ENCODE assay signal across 1 cellular context in the genomic region with DNA sequence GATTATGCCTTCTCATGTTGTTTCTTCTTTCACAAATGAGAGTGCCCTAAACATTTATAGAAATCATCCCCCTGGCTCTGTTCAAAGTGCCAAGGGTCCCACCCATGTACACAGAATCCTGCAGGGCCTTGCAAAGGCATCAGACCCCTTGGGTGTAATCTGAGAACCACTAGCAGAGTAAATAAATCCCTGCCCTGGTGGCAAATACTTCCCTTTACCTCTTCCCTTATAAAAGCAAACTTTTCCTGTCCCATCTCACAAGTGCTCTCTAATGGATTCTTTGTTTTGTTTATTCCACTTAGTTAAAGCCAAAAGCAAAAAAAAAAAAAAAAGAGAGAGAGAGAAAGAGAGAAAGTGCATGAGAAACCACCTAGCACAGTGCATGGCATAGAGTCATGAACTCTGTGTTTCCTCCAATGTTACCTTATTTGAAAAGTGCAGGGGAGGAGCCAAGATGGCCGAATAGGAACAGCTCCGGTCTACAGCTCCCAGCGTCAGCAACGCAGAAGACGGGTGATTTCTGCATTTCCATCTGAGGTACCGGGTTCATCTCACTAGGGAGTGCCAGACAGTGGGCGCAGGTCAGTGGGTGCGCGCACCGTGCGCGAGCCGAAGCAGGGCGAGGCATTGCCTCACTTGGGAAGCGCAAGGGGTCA.
A peak's percentile ranks its signal among the peaks of the same experiment; 100 is the strongest.
TF ChIP-seq lines count a peak whose summit lies in the region.

No MANE protein-coding gene starts in this region.

TF ChIP-seq in K562, 482 proteins besides CTCF, POLR2A, EP300 and RAD21 (continued from another document):
- TF ChIP-seq NRF1 (conservative IDR thresholded peaks at IDR 0.05 in 1 of 2, IDR thresholded peaks at IDR 0.05 in 1 of 2) (peak; percentile 21 to 41; a peak in 1 of 4 replicates), L3MBTL2 (IDR thresholded peaks at IDR 0.05) (0 out of 2 replicates have a peak, but pooled peaks have one; percentile 41), YY1 (IDR thresholded peaks at IDR 0.05; ENCODE audit: borderline replicate concordance in 1 of 3, control insufficient read depth in 1 of 3, extremely low read depth in 1 of 3, insufficient read depth in 3 of 3, insufficient read length in 1 of 3, insufficient replicate concordance in 2 of 3, low read depth in 1 of 3, low read length in 2 of 3) (peak in 2 of 3 experiments; percentile 19 to 77), NFRKB (IDR thresholded peaks at IDR 0.05; ENCODE audit: low read depth) (0 out of 2 replicates have a peak, but pooled peaks have one; percentile 55), CXXC5 (CRISPR knock-in tag; IDR thresholded peaks at IDR 0.05) (peak; percentile 51), ATF7 (IDR thresholded peaks at IDR 0.05) (0 out of 2 replicates have a peak, but pooled peaks have one; percentile 16), PHF20 (IDR thresholded peaks at IDR 0.05; ENCODE audit: partially characterized antibody) (peak; percentile 36)
- TF ChIP-seq, protein P1, sequence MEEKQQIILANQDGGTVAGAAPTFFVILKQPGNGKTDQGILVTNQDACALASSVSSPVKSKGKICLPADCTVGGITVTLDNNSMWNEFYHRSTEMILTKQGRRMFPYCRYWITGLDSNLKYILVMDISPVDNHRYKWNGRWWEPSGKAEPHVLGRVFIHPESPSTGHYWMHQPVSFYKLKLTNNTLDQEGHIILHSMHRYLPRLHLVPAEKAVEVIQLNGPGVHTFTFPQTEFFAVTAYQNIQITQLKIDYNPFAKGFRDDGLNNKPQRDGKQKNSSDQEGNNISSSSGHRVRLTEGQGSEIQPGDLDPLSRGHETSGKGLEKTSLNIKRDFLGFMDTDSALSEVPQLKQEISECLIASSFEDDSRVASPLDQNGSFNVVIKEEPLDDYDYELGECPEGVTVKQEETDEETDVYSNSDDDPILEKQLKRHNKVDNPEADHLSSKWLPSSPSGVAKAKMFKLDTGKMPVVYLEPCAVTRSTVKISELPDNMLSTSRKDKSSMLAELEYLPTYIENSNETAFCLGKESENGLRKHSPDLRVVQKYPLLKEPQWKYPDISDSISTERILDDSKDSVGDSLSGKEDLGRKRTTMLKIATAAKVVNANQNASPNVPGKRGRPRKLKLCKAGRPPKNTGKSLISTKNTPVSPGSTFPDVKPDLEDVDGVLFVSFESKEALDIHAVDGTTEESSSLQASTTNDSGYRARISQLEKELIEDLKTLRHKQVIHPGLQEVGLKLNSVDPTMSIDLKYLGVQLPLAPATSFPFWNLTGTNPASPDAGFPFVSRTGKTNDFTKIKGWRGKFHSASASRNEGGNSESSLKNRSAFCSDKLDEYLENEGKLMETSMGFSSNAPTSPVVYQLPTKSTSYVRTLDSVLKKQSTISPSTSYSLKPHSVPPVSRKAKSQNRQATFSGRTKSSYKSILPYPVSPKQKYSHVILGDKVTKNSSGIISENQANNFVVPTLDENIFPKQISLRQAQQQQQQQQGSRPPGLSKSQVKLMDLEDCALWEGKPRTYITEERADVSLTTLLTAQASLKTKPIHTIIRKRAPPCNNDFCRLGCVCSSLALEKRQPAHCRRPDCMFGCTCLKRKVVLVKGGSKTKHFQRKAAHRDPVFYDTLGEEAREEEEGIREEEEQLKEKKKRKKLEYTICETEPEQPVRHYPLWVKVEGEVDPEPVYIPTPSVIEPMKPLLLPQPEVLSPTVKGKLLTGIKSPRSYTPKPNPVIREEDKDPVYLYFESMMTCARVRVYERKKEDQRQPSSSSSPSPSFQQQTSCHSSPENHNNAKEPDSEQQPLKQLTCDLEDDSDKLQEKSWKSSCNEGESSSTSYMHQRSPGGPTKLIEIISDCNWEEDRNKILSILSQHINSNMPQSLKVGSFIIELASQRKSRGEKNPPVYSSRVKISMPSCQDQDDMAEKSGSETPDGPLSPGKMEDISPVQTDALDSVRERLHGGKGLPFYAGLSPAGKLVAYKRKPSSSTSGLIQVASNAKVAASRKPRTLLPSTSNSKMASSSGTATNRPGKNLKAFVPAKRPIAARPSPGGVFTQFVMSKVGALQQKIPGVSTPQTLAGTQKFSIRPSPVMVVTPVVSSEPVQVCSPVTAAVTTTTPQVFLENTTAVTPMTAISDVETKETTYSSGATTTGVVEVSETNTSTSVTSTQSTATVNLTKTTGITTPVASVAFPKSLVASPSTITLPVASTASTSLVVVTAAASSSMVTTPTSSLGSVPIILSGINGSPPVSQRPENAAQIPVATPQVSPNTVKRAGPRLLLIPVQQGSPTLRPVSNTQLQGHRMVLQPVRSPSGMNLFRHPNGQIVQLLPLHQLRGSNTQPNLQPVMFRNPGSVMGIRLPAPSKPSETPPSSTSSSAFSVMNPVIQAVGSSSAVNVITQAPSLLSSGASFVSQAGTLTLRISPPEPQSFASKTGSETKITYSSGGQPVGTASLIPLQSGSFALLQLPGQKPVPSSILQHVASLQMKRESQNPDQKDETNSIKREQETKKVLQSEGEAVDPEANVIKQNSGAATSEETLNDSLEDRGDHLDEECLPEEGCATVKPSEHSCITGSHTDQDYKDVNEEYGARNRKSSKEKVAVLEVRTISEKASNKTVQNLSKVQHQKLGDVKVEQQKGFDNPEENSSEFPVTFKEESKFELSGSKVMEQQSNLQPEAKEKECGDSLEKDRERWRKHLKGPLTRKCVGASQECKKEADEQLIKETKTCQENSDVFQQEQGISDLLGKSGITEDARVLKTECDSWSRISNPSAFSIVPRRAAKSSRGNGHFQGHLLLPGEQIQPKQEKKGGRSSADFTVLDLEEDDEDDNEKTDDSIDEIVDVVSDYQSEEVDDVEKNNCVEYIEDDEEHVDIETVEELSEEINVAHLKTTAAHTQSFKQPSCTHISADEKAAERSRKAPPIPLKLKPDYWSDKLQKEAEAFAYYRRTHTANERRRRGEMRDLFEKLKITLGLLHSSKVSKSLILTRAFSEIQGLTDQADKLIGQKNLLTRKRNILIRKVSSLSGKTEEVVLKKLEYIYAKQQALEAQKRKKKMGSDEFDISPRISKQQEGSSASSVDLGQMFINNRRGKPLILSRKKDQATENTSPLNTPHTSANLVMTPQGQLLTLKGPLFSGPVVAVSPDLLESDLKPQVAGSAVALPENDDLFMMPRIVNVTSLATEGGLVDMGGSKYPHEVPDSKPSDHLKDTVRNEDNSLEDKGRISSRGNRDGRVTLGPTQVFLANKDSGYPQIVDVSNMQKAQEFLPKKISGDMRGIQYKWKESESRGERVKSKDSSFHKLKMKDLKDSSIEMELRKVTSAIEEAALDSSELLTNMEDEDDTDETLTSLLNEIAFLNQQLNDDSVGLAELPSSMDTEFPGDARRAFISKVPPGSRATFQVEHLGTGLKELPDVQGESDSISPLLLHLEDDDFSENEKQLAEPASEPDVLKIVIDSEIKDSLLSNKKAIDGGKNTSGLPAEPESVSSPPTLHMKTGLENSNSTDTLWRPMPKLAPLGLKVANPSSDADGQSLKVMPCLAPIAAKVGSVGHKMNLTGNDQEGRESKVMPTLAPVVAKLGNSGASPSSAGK (IDR thresholded peaks at IDR 0.05): peak; percentile 49; the same call in 1 of the 2 replicates
TF ChIP-seq in K562: peak in this region for 14; not testable (repeated sequence) for 468.
